In the genomic region with DNA sequence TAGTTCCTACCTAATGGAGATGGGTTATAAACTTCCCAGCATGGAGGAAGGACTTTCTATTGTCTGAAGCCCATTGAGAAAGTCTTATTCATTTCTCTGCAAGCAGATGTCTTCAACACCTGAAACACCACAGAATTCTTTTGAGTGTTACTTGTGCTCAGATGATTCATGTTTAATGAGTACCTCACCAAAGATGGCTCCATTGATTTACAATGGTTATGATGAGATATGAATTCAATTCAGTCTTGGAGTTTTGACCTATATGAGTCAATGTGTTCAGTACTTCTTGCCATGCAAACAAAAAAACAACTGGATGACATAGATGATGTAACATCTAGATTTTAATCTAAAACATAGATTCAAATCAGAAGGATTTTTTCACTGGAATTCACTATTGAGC, we compare ENCODE assay signal across 12 cellular contexts.
"Had no signal": no experiment of that assay in that cellular context is flagged by ENCODE, and none has a peak within 500 bp of the region (broad histone marks: within the 10 kb centered on the region; RNA-seq: fewer than 3 reads in every experiment).

No MANE protein-coding gene starts in this region.

- H3K4me1 ChIP-seq: prostate gland, suprapubic skin had no signal

- H3K27me3 ChIP-seq: cardiac muscle cell had no signal

- DNase-seq: activated B cell treated with CpG ODN at 0.5 μM for 24 hours; activated CD4-positive, alpha-beta T cell treated with anti-CD3 and anti-CD28 coated beads, Interleukin-2, amount 10 ng/mL, durations not matched to agents 24 days and 14 days; activated naive CD4-positive, alpha-beta T cell treated with anti-CD3 and anti-CD28 coated beads for 36 hours; dorsolateral prefrontal cortex; endodermal cell; foreskin melanocyte; head of caudate nucleus; midbrain; right cardiac atrium had no signal

- H3K27ac ChIP-seq: cardiac muscle cell, dorsolateral prefrontal cortex, prostate gland, suprapubic skin had no signal

- ATAC-seq: right cardiac atrium had no signal
